12 cellular contexts compared by ENCODE assay signal in the genomic region with DNA sequence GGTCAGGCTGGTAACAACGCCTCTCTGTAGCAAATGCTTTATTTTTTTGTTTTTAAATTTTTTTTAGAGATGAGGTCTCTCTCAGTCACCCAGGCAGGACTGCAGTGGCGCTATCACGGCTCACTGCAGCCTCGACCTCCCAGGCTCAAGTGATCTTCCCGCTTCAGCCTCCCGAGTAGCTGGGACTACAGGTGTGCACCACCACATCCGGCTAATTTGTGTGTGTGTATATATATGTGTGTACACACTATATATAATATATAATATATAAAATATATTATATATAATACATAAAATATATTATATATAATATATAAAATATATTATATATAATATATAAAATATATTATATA. TPM values are rescaled to one million over a fixed set of nuclear protein-coding genes. Genes with fewer than 3 reads are reported as not detected.
A peak's percentile ranks its signal among the peaks of the same experiment; 100 is the strongest.
DNase-seq lines count a peak whose midpoint lies in the region; ATAC-seq, FAIRE-seq and TF ChIP-seq lines count a peak whose summit lies in the region.
"Not testable (repeated sequence)": the region's sequence is repeated elsewhere in the genome, so short reads cannot be mapped to it uniquely, and the experiment has no call there.
"Had no signal": no experiment of that assay in that cellular context is flagged by ENCODE, and none has a peak within 500 bp of the region (broad histone marks: within the 10 kb centered on the region; RNA-seq: fewer than 3 reads in every experiment).

No MANE protein-coding gene starts in this region.

- not testable (repeated sequence) for H3K4me1 ChIP-seq in A549; HUES6 (ENCODE audit: control insufficient read depth, insufficient read depth, low read length)
- H3K4me1 ChIP-seq in K562 (replicated peaks in 1 of 2; ENCODE audit: control insufficient read depth in 2 of 2, insufficient read depth in 2 of 2, low read length in 2 of 2), result peaks cover 0 to 24% of the 10 kb centered on the region in 2 experiments; a peak in 4 of 5 replicates
- H3K4me1 ChIP-seq in left ventricle myocardium inferior, result peaks cover 44% of the 10 kb centered on the region
- H3K4me1 ChIP-seq in stomach smooth muscle (ENCODE audit: control insufficient read depth, insufficient read depth, low read length), result peaks cover 45% of the 10 kb centered on the region

- TF ChIP-seq CTCF in A549 (IDR thresholded peaks at IDR 0.05); WTC11 (IDR thresholded peaks at IDR 0.05); K562 (IDR thresholded peaks at IDR 0.05 in 2 of 3, conservative IDR thresholded peaks at IDR 0.05 in 1 of 3; ENCODE audit: insufficient read depth in 2 of 3, low read depth in 1 of 3, low read length in 3 of 3); left ventricle myocardium inferior (IDR thresholded peaks at IDR 0.05; ENCODE audit: borderline replicate concordance): not testable (repeated sequence)

- H2AFZ ChIP-seq in K562 (ENCODE audit: low read depth, low read length), result not testable (repeated sequence)

- not testable (repeated sequence) for FAIRE-seq in A549 (lab: Jason Lieb, UNC); K562 (lab: Jason Lieb, UNC)

- H3K27ac ChIP-seq in A549 (peak overlapping the region in 1 of 2 experiments; percentile 82; a peak in 1 of 6 replicates), left ventricle myocardium inferior (replicated peaks) (peak overlapping the region; percentile 83), stomach smooth muscle (ENCODE audit: low read length) (peak overlapping the region; percentile 97)
- H3K27ac ChIP-seq in HUES6 (ENCODE audit: low read depth, low read length); K562 (ENCODE audit: extremely low read depth, low read depth, low read length): not testable (repeated sequence)

- 66% methylated on average over 7 of the region's 7 CpGs for WGBS in A549 (ENCODE audit: missing lambda C conversion rate)
- 73% methylated on average over 7 of the region's 7 CpGs for WGBS in K562 (ENCODE audit: insufficient coverage, low coverage, missing lambda C conversion rate)

- H3K4me1 Mint-ChIP-seq in WTC11, result peaks cover 35% of the 10 kb centered on the region
- H3K4me1 Mint-ChIP-seq in natural killer cell treated with Interleukin-12 subunit alpha and Interleukin-12 subunit beta and Interleukin-15 and Interleukin-18, amount 100 ng/mL, for 72 hours (ENCODE audit: low read depth in 2 of 2), result peaks cover 12 to 28% of the 10 kb centered on the region in 2 donors

- H3K9me1 ChIP-seq in K562 (ENCODE audit: control insufficient read depth, insufficient read depth, low read length), result not testable (repeated sequence)

- H3K27ac Mint-ChIP-seq in WTC11; natural killer cell treated with Interleukin-12 subunit alpha and Interleukin-12 subunit beta and Interleukin-15 and Interleukin-18, amount 100 ng/mL, for 72 hours: not testable (repeated sequence)

- intact Hi-C loops in K562 (cut with micrococcal nuclease), result loop anchor here (2.0 kb wide), 2 partner anchors 216 to 282 kb away; no protein-coding TSS in a partner anchor
- intact Hi-C loops in left ventricle myocardium inferior (cut with micrococcal nuclease), result loop anchor here (10.0 kb wide), 2 partner anchors 216 to 276 kb away; partner anchors contain the start of genes KAT7 and TAC4

- H3K4me3 ChIP-seq in A549 (peak overlapping the region; percentile 48; the same call in 2 of the 3 replicates), HUES6 (ENCODE audit: low read depth, low read length) (peak overlapping the region; percentile 50), left ventricle myocardium inferior (peak overlapping the region; percentile 59)
- not testable (repeated sequence) for H3K4me3 ChIP-seq in K562; stomach smooth muscle (ENCODE audit: low read length in 2 of 2)

- not testable (repeated sequence) for DNase-seq in A549 (ENCODE audit: low read depth in 1 of 2, low spot score in 1 of 2); WTC11 (ENCODE audit: low spot score); K562 (ENCODE audit: extremely low read depth in 1 of 4, low spot score in 3 of 4); left ventricle myocardium inferior; natural killer cell treated with Interleukin-12 subunit alpha and Interleukin-12 subunit beta and Interleukin-15 and Interleukin-18, amount 100 ng/mL, for 72 hours (ENCODE audit: low spot score)
- peak; percentile 42 for DNase-seq in NCI-H82 (lab: John Stamatoyannopoulos, UW)

- H3K4me3 Mint-ChIP-seq in WTC11, result peak overlapping the region; percentile 69
- H3K4me3 Mint-ChIP-seq in natural killer cell treated with Interleukin-12 subunit alpha and Interleukin-12 subunit beta and Interleukin-15 and Interleukin-18, amount 100 ng/mL, for 72 hours, result peak overlapping the region; percentile 57

- H3K9me3 ChIP-seq in A549; HUES6 (ENCODE audit: control insufficient read depth, insufficient read depth, low read depth, low read length); K562 (replicated peaks; ENCODE audit: control insufficient read depth, insufficient read depth, low read depth, low read length); left ventricle myocardium inferior (replicated peaks); stomach smooth muscle (ENCODE audit: control insufficient read depth in 2 of 2, low read length in 2 of 2): not testable (repeated sequence)

- CTCF ChIA-PET in A549 (lab: Yijun Ruan, JAX), result interaction anchor here (0.7 to 40.8 kb wide), 21 partner anchors 12 to 429 kb away, joined by 3 to 2008 read pairs (median 9); partner anchors contain the start of genes DLX3, PHB1, SLC35B1 and TAC4
- CTCF ChIA-PET in WTC11 (lab: Charles Lee), result interaction anchor here (1.5 to 6.3 kb wide), 5 partner anchors 12 to 283 kb away, joined by 5 to 99 read pairs (median 13); no protein-coding TSS in a partner anchor
- CTCF ChIA-PET in K562 (lab: Yijun Ruan, JAX; ENCODE audit: low intra/inter-chr PET ratio), result interaction anchor here (0.6 to 7.7 kb wide), 6 partner anchors 127 to 549 kb away, joined by 5 to 167 read pairs (median 10); partner anchors contain the start of gene SLC35B1

- ATAC-seq in A549; WTC11; K562; natural killer cell treated with Interleukin-12 subunit alpha and Interleukin-12 subunit beta and Interleukin-15 and Interleukin-18, amount 100 ng/mL, for 72 hours: not testable (repeated sequence)

- BruUV-seq in K562 (replicated peaks; lab: Mats Ljungman, UMichigan), result not testable (repeated sequence)

- H3K27me3 ChIP-seq in HUES6 (ENCODE audit: control insufficient read depth, insufficient read depth, low read length), result peaks cover 43% of the 10 kb centered on the region
- peaks cover 12 to 46% of the 10 kb centered on the region in 2 experiments; a peak in 3 of 5 replicates for H3K27me3 ChIP-seq in K562 (ENCODE audit: control insufficient read depth in 2 of 2, insufficient read depth in 2 of 2, low read length in 2 of 2)
- not testable (repeated sequence) for H3K27me3 ChIP-seq in left ventricle myocardium inferior (ENCODE audit: low read depth); stomach smooth muscle (ENCODE audit: control insufficient read depth in 1 of 2, insufficient read depth in 2 of 2, low read length in 2 of 2)

- in situ Hi-C loops in K562 (cut with MboI), result loop anchor here (10.0 kb wide), 1 partner anchor 506 kb away; no protein-coding TSS in a partner anchor

- not testable (repeated sequence) for H3K36me3 Mint-ChIP-seq in WTC11; natural killer cell treated with Interleukin-12 subunit alpha and Interleukin-12 subunit beta and Interleukin-15 and Interleukin-18, amount 100 ng/mL, for 72 hours

- not testable (repeated sequence) for H3K9me3 Mint-ChIP-seq in WTC11; natural killer cell treated with Interleukin-12 subunit alpha and Interleukin-12 subunit beta and Interleukin-15 and Interleukin-18, amount 100 ng/mL, for 72 hours

- POLR2A ChIA-PET in A549 (lab: Yijun Ruan, JAX); WTC11 (lab: Charles Lee); K562 (lab: Yijun Ruan, JAX): not testable (repeated sequence)

- TF ChIP-seq POLR2A in A549 (IDR thresholded peaks at IDR 0.05; ENCODE audit: low read length); K562 (conservative IDR thresholded peaks at IDR 0.05): not testable (repeated sequence)

- not testable (repeated sequence) for H3K9ac ChIP-seq in HUES6 (ENCODE audit: low read length); K562 (ENCODE audit: insufficient read depth in 1 of 2, low read depth in 2 of 2, low read length in 2 of 2); stomach smooth muscle (ENCODE audit: low read length in 2 of 2)

- H3K79me2 ChIP-seq in K562 (ENCODE audit: control insufficient read depth, insufficient read depth, low read length), result not testable (repeated sequence)

- TF ChIP-seq RAD21 in A549 (conservative IDR thresholded peaks at IDR 0.05 in 1 of 2, IDR thresholded peaks at IDR 0.05 in 1 of 2); K562 (CRISPR knock-in tag; conservative IDR thresholded peaks at IDR 0.05 in 1 of 2, IDR thresholded peaks at IDR 0.05 in 1 of 2): not testable (repeated sequence)

- H3K27me3 Mint-ChIP-seq in WTC11 (ENCODE audit: low read depth), result peaks cover 20% of the 10 kb centered on the region
- H3K27me3 Mint-ChIP-seq in natural killer cell treated with Interleukin-12 subunit alpha and Interleukin-12 subunit beta and Interleukin-15 and Interleukin-18, amount 100 ng/mL, for 72 hours, result peaks cover 34 to 35% of the 10 kb centered on the region in 2 donors

- not testable (repeated sequence) for TF ChIP-seq EP300 in A549 (IDR thresholded peaks at IDR 0.05); K562 (IDR thresholded peaks at IDR 0.05; ENCODE audit: low read length)

- peaks cover 13% of the 10 kb centered on the region; the same call in 1 of the 2 replicates for H4K20me1 ChIP-seq in K562 (replicated peaks; ENCODE audit: control insufficient read depth, insufficient read depth, low read length)

- H3K4me2 ChIP-seq in A549, result peak overlapping the region; percentile 79; the same call in 2 of the 3 replicates
- H3K4me2 ChIP-seq in K562 (ENCODE audit: insufficient read depth, low read length), result not testable (repeated sequence)

- H3K36me3 ChIP-seq in HUES6 (ENCODE audit: control insufficient read depth, insufficient read depth, low read length); K562 (ENCODE audit: control insufficient read depth, insufficient read depth, low read length); left ventricle myocardium inferior; stomach smooth muscle (ENCODE audit: control insufficient read depth in 2 of 2, insufficient read depth in 2 of 2, low read length in 2 of 2): not testable (repeated sequence)

RNA-seq across cellular contexts. Expression of gene NXPH3, which starts 7.0 kb away (rescaled TPM):
- polyA plus RNA-seq in A549 (2011; rRNA removed), result 0.07 and 0.12 TPM in 2 replicates
- 0.08 and 0.12 TPM in 2 replicates for polyA plus RNA-seq in A549 (2012; cell fraction: cytosol; rRNA removed)
- polyA plus RNA-seq in A549 (2012; cell fraction: nucleus; rRNA removed), result 0.05 TPM in 2 replicates
- polyA plus RNA-seq in A549 (2017; fragmentation: RNase III; extraction: RNeasy Plus Mini Kit Qiagen cat#74134 plus additional on column Dnase treatment), result 0.17 to 0.30 TPM (median 0.20 TPM) in 3 replicates
- polyA minus RNA-seq in A549 (2011; rRNA and poly(A)+ RNA removed), result 0.08 TPM in 1 of 2 replicates, not detected in the other
- total RNA-seq in WTC11 (2021), result 2.3 to 3.4 TPM (median 2.4 TPM) in 3 replicates
- total RNA-seq in K562 (2011; cell fraction: chromatin; rRNA removed; ENCODE audit: low replicate concordance), result 0.32 and 0.37 TPM in 2 replicates
- 0.53 and 0.67 TPM in 2 replicates for total RNA-seq in K562 (2011; cell fraction: nucleolus; rRNA removed)
- total RNA-seq in K562 (2011; cell fraction: nucleoplasm; rRNA removed), result 0.23 and 0.37 TPM in 2 replicates
- total RNA-seq in K562 (2014; rRNA removed), result 0.05 and 0.16 TPM in 2 replicates
- 0.07 and 0.10 TPM in 2 replicates for total RNA-seq in K562 (2014; rRNA removed; fragmentation: Illumina TruSeq; extraction: Trizol)
- 0.04 and 0.08 TPM in 2 replicates for total RNA-seq in K562 (2015; rRNA removed; fragmentation: Illumina TruSeq; extraction: Trizol)
- 0.13 and 0.27 TPM in 2 replicates for total RNA-seq in K562 (2021)
- polyA plus RNA-seq in K562 (2011; rRNA removed), result 0.06 and 0.14 TPM in 2 replicates
- polyA plus RNA-seq in K562 (2011; cell fraction: cytosol; rRNA removed), result 0.15 and 0.42 TPM in 2 replicates
- 0.07 and 0.20 TPM in 2 replicates for polyA plus RNA-seq in K562 (2011; cell fraction: nucleus; rRNA removed)
- polyA plus RNA-seq in K562 (2012), result 0.09 and 0.12 TPM in 2 replicates
- polyA plus RNA-seq in K562 (2014; fragmentation: Illumina TruSeq; extraction: Trizol), result 0.17 and 0.18 TPM in 2 replicates
- polyA plus RNA-seq in K562 (2014; fragmentation: Nextera tagmentation; extraction: Ambion mirVana), result not detected
- 0.05 and 0.08 TPM in 2 replicates for polyA plus RNA-seq in K562 (2014; rRNA removed)
- polyA minus RNA-seq in K562 (2011; rRNA and poly(A)+ RNA removed), result 0.27 and 0.32 TPM in 2 replicates
- polyA minus RNA-seq in K562 (2011; cell fraction: cytosol; rRNA and poly(A)+ RNA removed), result not detected in 2 replicates
- polyA minus RNA-seq in K562 (2011; cell fraction: nucleus; rRNA and poly(A)+ RNA removed), result 0.27 and 0.33 TPM in 2 replicates
- total RNA-seq in left ventricle myocardium inferior, result 4.0 TPM
- not detected for total RNA-seq in natural killer cell treated with Interleukin-12 subunit alpha and Interleukin-12 subunit beta and Interleukin-15 and Interleukin-18, amount 100 ng/mL, for 72 hours
- total RNA-seq: bronchial epithelial cell; CD4-positive, CD25-positive, alpha-beta regulatory T cell; myocyte had no signal
- polyA plus RNA-seq: CD4-positive, CD25-positive, alpha-beta regulatory T cell; immature natural killer cell had no signal
